Comparison of ENCODE assay signal across 18 cellular contexts in the genomic region with DNA sequence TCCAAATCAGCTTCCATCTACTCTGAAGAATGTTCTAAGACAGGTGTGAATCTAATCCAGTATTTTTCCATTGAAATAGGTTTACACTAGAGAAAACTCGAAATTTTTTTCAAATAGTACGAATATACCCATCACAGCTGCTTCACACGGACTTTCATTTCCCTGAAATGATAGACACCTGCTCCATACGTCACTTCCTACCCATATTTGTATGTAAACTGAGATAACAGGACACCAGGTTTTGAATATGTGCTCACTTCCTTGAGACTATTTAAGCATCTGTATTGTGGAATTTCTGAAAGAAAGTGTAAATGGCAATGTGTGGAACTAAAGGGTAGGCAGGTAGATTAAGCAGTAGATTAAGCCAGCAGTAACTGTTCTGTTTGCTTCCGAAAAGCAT. TPM values are rescaled to one million over a fixed set of nuclear protein-coding genes. Genes with fewer than 3 reads are reported as not detected.
DNase-seq lines count a peak whose midpoint lies in the region; ATAC-seq and TF ChIP-seq lines count a peak whose summit lies in the region.
"Had no signal": no experiment of that assay in that cellular context is flagged by ENCODE, and none has a peak within 500 bp of the region (broad histone marks: within the 10 kb centered on the region; RNA-seq: fewer than 3 reads in every experiment).

No MANE protein-coding gene starts in this region.

- H3K4me3 ChIP-seq in left ventricle myocardium inferior: no peak overlapping the region
- H3K4me3 ChIP-seq: HAP-1, lung, SK-N-MC, tibial nerve had no signal

- H3K36me3 ChIP-seq in left ventricle myocardium inferior: no peaks in the 10 kb centered on the region
- H3K36me3 ChIP-seq: HAP-1, tibial nerve had no signal

- TF ChIP-seq POLR2A in erythroblast (IDR thresholded peaks at IDR 0.05; ENCODE audit: low read length): no peak

- ATAC-seq in HG03175 (IDR thresholded peaks at IDR 0.05; ENCODE audit: unreplicated experiment): peak; percentile 57
- ATAC-seq in HG02973 (IDR thresholded peaks at IDR 0.05; ENCODE audit: unreplicated experiment): no peak

- H3K27ac ChIP-seq in left ventricle myocardium inferior (replicated peaks): peak overlapping the region; percentile 62
- H3K27ac ChIP-seq: KMS-11, SK-N-MC, tibial nerve had no signal

- no peak for TF ChIP-seq CTCF in left ventricle myocardium inferior (IDR thresholded peaks at IDR 0.05; ENCODE audit: borderline replicate concordance)

- H3K9me3 ChIP-seq in left ventricle myocardium inferior (replicated peaks): no peaks in the 10 kb centered on the region
- H3K9me3 ChIP-seq: HAP-1, tibial nerve had no signal

- peaks cover 23% of the 10 kb centered on the region for H3K4me1 ChIP-seq in left ventricle myocardium inferior

- no peak for DNase-seq in left ventricle myocardium inferior
- DNase-seq in cardiac septum (ENCODE audit: low spot score): no peak
- DNase-seq in erythroblast (lab: John Stamatoyannopoulos, UW): peak; percentile 47 to 51
- DNase-seq in NCI-H446 treated with DMSO at 0.1 percent for 48 hours (lab: John Stamatoyannopoulos, UW): no peak
- no peak for DNase-seq in stimulated activated CD8-positive, alpha-beta memory T cell treated with anti-CD3 and anti-CD28 coated beads, Interleukin-4, amount 100 ng/mL, for 48 hours
- DNase-seq in Kasumi-1 (lab: John Stamatoyannopoulos, UW): no peak
- DNase-seq: activated naive CD4-positive, alpha-beta T cell treated with anti-CD3 and anti-CD28 coated beads, Interleukin-2, amount 50 U/mL, for 16 hours; effector CD4-positive, alpha-beta T cell; NCI-H146; retina; stimulated activated CD4-positive, alpha-beta T cell treated with anti-CD3 and anti-CD28 coated beads, Interleukin-2, amount 100 ng/mL, for 24 hours had no signal

- H3K27me3 ChIP-seq in left ventricle myocardium inferior (ENCODE audit: low read depth): no peaks in the 10 kb centered on the region
- H3K27me3 ChIP-seq: tibial nerve had no signal

- intact Hi-C loops in left ventricle myocardium inferior (cut with micrococcal nuclease) (no loop called here), cardiac septum (cut with DNase I) (no loop called here)

RNA-seq across cellular contexts. Expression of gene ITPR2, which starts 13.4 kb away (rescaled TPM):
- 15.8 TPM for total RNA-seq in left ventricle myocardium inferior
- total RNA-seq in cardiac septum: 20.9 TPM

Comparison
In these comparisons a context has a peak if more than half of its experiments do, and no peak if none do; other contexts are left out.
1. DNase-seq: peak in erythroblast (2 of 2); none in left ventricle myocardium inferior (single experiment), cardiac septum (single experiment), NCI-H446 treated with DMSO at 0.1 percent for 48 hours (single experiment), stimulated activated CD8-positive, alpha-beta memory T cell treated with anti-CD3 and anti-CD28 coated beads, Interleukin-4, amount 100 ng/mL, for 48 hours (single experiment) and Kasumi-1 (0 of 2).